28 cellular contexts compared by ENCODE assay signal in genomic region chr4:174408841-174409552, GRCh38.
"Had no signal": no experiment of that assay in that cellular context is flagged by ENCODE, and none has a peak within 500 bp of the region (broad histone marks: within the 10 kb centered on the region; RNA-seq: fewer than 3 reads in every experiment).

No MANE protein-coding gene starts in this region.

- H3K9ac ChIP-seq: SK-N-SH had no signal

- H3K9me3 ChIP-seq: ascending aorta, MG63, SJCRH30, SK-N-SH had no signal

- ATAC-seq: activated CD4-positive, alpha-beta T cell treated with anti-CD3 and anti-CD28 coated beads for 36 hours; activated CD4-positive, CD25-positive, alpha-beta regulatory T cell treated with anti-CD3 and anti-CD28 coated beads, Interleukin-2, amount 50 U/mL, for 24 hours; activated CD8-positive, alpha-beta T cell treated with anti-CD3 and anti-CD28 coated beads, Interleukin-2, amount 10 ng/mL, durations not matched to agents 7 days and 5 days; Panc1; WTC11 had no signal

- H3K4me3 ChIP-seq: ascending aorta, cardiac muscle cell, MG63, SJCRH30 had no signal

- FAIRE-seq: TTC549 had no signal

- H3K4me1 ChIP-seq: ascending aorta, SJCRH30 had no signal

- H3K36me3 ChIP-seq: ascending aorta, cardiac muscle cell, MG63, SJCRH30 had no signal

- DNase-seq: activated CD4-positive, alpha-beta T cell treated with anti-CD3 and anti-CD28 coated beads for 36 hours; activated CD4-positive, alpha-beta T cell treated with anti-CD3 and anti-CD28 coated beads, Interleukin-2, amount 10 ng/mL, durations not matched to agents 7 days and 5 days; activated CD4-positive, alpha-beta T cell treated with anti-CD3 and anti-CD28 coated beads, Interleukin-2, amount 50 U/mL, for 48 hours; activated CD8-positive, alpha-beta T cell treated with anti-CD3 and anti-CD28 coated beads, Interleukin-2, amount 10 ng/mL, durations not matched to agents 7 days and 5 days; activated gamma-delta T cell; activated naive CD4-positive, alpha-beta T cell treated with Interleukin-2 at 50 U/mL for 16 hours; activated naive CD8-positive, alpha-beta T cell treated with anti-CD3 and anti-CD28 coated beads, Interleukin-2, amount 10 ng/mL, durations not matched to agents 7 days and 5 days; activated T-cell treated with anti-CD3 and anti-CD28 coated beads, Interleukin-2, amount 50 U/mL, for 24 hours; amygdala; MG63; NCI-H1048; NCI-H1105 treated with DMSO at 0.1 percent for 48 hours; NCI-H1436; NCI-H1694; NCI-H1930; NCI-H2107; NCI-H226; NCI-H446 treated with DMSO at 0.1 percent for 48 hours; NCI-H524; SHP77; SJCRH30; SK-N-SH had no signal

- H3K27me3 ChIP-seq: ascending aorta, cardiac muscle cell, MG63, SJCRH30 had no signal

- H3K4me2 ChIP-seq: SK-N-SH had no signal

- H3K27ac ChIP-seq: ascending aorta, cardiac muscle cell, SJCRH30 had no signal
